In genomic region chr6:36752886-36753506, GRCh38 we compare ENCODE assay signal across 9 cellular contexts. TPM values are rescaled to one million over a fixed set of nuclear protein-coding genes. Genes with fewer than 3 reads are reported as not detected.
A peak's percentile ranks its signal among the peaks of the same experiment; 100 is the strongest.
DNase-seq lines count a peak whose midpoint lies in the region; ATAC-seq, FAIRE-seq and TF ChIP-seq lines count a peak whose summit lies in the region.
"Had no signal": no experiment of that assay in that cellular context is flagged by ENCODE, and none has a peak within 500 bp of the region (broad histone marks: within the 10 kb centered on the region; RNA-seq: fewer than 3 reads in every experiment).

No MANE protein-coding gene starts in this region.

- H3K27ac ChIP-seq in OCI-LY7 (ENCODE audit: low read depth, low read length, poor library complexity, severe bottlenecking) = peak overlapping the region; percentile 92
- no peak overlapping the region for H3K27ac ChIP-seq in lung (ENCODE audit: low read depth in 1 of 2, low read length in 1 of 2)
- H3K27ac ChIP-seq in hepatocyte = no peak overlapping the region

- H3K4me2 ChIP-seq in OCI-LY7 (ENCODE audit: low read length) (peak overlapping the region; percentile 86), hepatocyte (no peak overlapping the region)

- H2AFZ ChIP-seq in OCI-LY7 (ENCODE audit: low read length) (no peak overlapping the region), hepatocyte (no peak overlapping the region)

- H3K36me3 ChIP-seq in OCI-LY7 (ENCODE audit: insufficient read depth, low read length) (peaks cover 46% of the 10 kb centered on the region), lung (ENCODE audit: control insufficient read depth in 2 of 2, insufficient read depth in 2 of 2, low read length in 2 of 2) (no peaks in the 10 kb centered on the region), hepatocyte (replicated peaks; ENCODE audit: insufficient read depth, low read depth) (no peaks in the 10 kb centered on the region)

- H3K4me1 ChIP-seq in OCI-LY7 (ENCODE audit: insufficient read depth, low read length, poor library complexity, severe bottlenecking) = peaks cover 53% of the 10 kb centered on the region
- no peaks in the 10 kb centered on the region for H3K4me1 ChIP-seq in lung (ENCODE audit: control insufficient read depth in 2 of 2, insufficient read depth in 2 of 2, low read length in 2 of 2)
- no peaks in the 10 kb centered on the region for H3K4me1 ChIP-seq in hepatocyte (ENCODE audit: insufficient read depth)

- no peak for DNase-seq in GM18507 (ENCODE audit: extremely low spot score, insufficient read length, low read depth)
- DNase-seq in OCI-LY7 (ENCODE audit: low spot score) = peak; percentile 81
- no peak for DNase-seq in lung (ENCODE audit: low spot score)
- DNase-seq in amniotic stem cell (lab: John Stamatoyannopoulos, UW) = no peak
- DNase-seq in stimulated activated naive CD4-positive, alpha-beta T cell treated with Interleukin-2 at 50 U/mL for 16 hours (lab: John Stamatoyannopoulos, UW) = no peak
- no peak for DNase-seq in hepatocyte (ENCODE audit: low spot score)
- DNase-seq: activated T-cell treated with anti-CD3 and anti-CD28 coated beads for 4 hours had no signal

- no TSS peak for BruUV-seq in OCI-LY7 (replicated peaks; lab: Mats Ljungman, UMichigan)

- peak; percentile 92 for FAIRE-seq in GM18507 (lab: Jason Lieb, UNC)

- CTCF ChIA-PET in OCI-LY7 (lab: Charles Lee; ENCODE audit: unreplicated experiment) = interaction anchor here (1.8 kb wide), 1 partner anchor 86 kb away, joined by 5 read pairs; no protein-coding TSS in a partner anchor

- H3K4me3 ChIP-seq in OCI-LY7 (ENCODE audit: low read depth, low read length, poor library complexity, severe bottlenecking) = peak overlapping the region; percentile 69
- H3K4me3 ChIP-seq in lung = no peak overlapping the region
- no peak overlapping the region for H3K4me3 ChIP-seq in hepatocyte

- intact Hi-C loops in OCI-LY7 (cut with micrococcal nuclease; ENCODE audit: unreplicated experiment) = loop anchor here (1.0 kb wide), 1 partner anchor 33 kb away; no protein-coding TSS in a partner anchor

- peaks cover 8% of the 10 kb centered on the region; the same call in 1 of the 2 replicates for H3K9me3 ChIP-seq in OCI-LY7 (ENCODE audit: low read length)
- H3K9me3 ChIP-seq in lung (ENCODE audit: control insufficient read depth in 2 of 2, insufficient read depth in 1 of 2, low read length in 1 of 2) = peaks cover 0 to 11% of the 10 kb centered on the region in 2 donors
- no peaks in the 10 kb centered on the region for H3K9me3 ChIP-seq in hepatocyte (ENCODE audit: low read depth)

- TF ChIP-seq CTCF in OCI-LY7 (conservative IDR thresholded peaks at IDR 0.05; ENCODE audit: low read length) = no peak
- no peak for TF ChIP-seq CTCF in lung (IDR thresholded peaks at IDR 0.05; ENCODE audit: control extremely low read depth, extremely low read depth)
- no peak for TF ChIP-seq CTCF in hepatocyte (IDR thresholded peaks at IDR 0.05; ENCODE audit: poor library complexity)

- H3K27me3 ChIP-seq in lung (ENCODE audit: control insufficient read depth, insufficient read depth) (no peaks in the 10 kb centered on the region), hepatocyte (no peaks in the 10 kb centered on the region)

- H4K20me1 ChIP-seq in OCI-LY7 (ENCODE audit: insufficient read depth, low read length) (no peaks in the 10 kb centered on the region), hepatocyte (ENCODE audit: insufficient read depth, poor library complexity, severe bottlenecking) (no peaks in the 10 kb centered on the region)

- ATAC-seq in GM21529 (IDR thresholded peaks at IDR 0.05; ENCODE audit: unreplicated experiment) = peak; percentile 31
- peak; percentile 49 for ATAC-seq in lung (ENCODE audit: insufficient read depth, low FRiP score)
- ATAC-seq in GM19023 (IDR thresholded peaks at IDR 0.05; ENCODE audit: unreplicated experiment) = no peak

- H3K9me2 ChIP-seq in OCI-LY7 (ENCODE audit: insufficient read depth, low read length) = no peaks in the 10 kb centered on the region
- H3K9me2 ChIP-seq in hepatocyte (replicated peaks; ENCODE audit: insufficient read depth) = no peaks in the 10 kb centered on the region

- 68 to 72% methylated on average over 6 of the region's 6 CpGs for WGBS in lung, 2 donors
- WGBS in hepatocyte (ENCODE audit: low lambda C conversion rate, missing lambda C conversion rate) = 88% methylated on average over 6 of the region's 6 CpGs

- H3K79me2 ChIP-seq in OCI-LY7 (ENCODE audit: insufficient read depth, low read depth, low read length) (peaks cover 28% of the 10 kb centered on the region; the same call in 1 of the 2 replicates), hepatocyte (no peaks in the 10 kb centered on the region)

- POLR2A ChIA-PET in OCI-LY7 (lab: Charles Lee) = interaction anchor here (0.5 to 2.8 kb wide), 10 partner anchors 11 to 635 kb away, joined by 3 to 20 read pairs (median 4); no protein-coding TSS in a partner anchor

RNA-seq across cellular contexts. Expression of gene RAB44, which starts 55.4 kb away (rescaled TPM):
- total RNA-seq in OCI-LY7 (2014; rRNA removed; shearing (Covaris generic)) = 0.03 and 0.09 TPM in 2 replicates
- total RNA-seq in OCI-LY7 (2022) (not detected in 2 replicates), lung (1 to 10 TPM; 1.2 to 1.5 TPM), hepatocyte (not detected in 2 replicates)
- polyA plus RNA-seq in lung (under 1 TPM; 0.26 to 0.66 TPM), hepatocyte (not detected in 2 replicates)
